12 cellular contexts compared by ENCODE assay signal in the genomic region with DNA sequence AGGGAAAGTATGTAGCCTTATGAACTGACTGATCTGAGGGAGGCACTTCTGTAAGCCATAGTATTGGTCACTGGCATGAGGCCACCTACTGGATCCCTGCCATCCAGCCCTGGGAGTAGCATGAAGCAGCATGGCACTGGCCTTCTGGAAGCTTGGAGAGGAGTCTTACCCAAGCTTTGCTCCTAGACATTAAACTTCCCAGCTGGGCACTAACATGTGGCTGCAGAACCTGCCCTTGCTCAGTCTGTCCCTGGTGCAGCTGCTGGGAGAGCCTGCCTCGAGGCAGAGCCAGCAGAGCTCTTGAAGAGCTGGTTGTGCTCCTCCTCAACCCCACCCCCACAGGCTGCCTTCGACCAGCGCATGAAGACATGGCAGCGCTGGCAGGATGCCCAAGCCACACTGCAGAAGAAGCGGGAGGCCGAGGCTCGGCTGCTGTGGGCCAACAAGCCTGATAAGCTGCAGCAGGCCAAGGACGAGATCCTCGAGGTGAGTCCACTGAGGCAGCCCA. TPM values are rescaled to one million over a fixed set of nuclear protein-coding genes. Genes with fewer than 3 reads are reported as not detected.
A peak's percentile ranks its signal among the peaks of the same experiment; 100 is the strongest.
DNase-seq lines count a peak whose midpoint lies in the region; ATAC-seq and TF ChIP-seq lines count a peak whose summit lies in the region.
"Had no signal": no experiment of that assay in that cellular context is flagged by ENCODE, and none has a peak within 500 bp of the region (broad histone marks: within the 10 kb centered on the region; RNA-seq: fewer than 3 reads in every experiment).

No MANE protein-coding gene starts in this region.

- H3K27ac ChIP-seq in angular gyrus (ENCODE audit: low read depth, low read length) = peak overlapping the region; percentile 87
- H3K27ac ChIP-seq in heart left ventricle = peak overlapping the region in 4 of 12 donors; percentile 8 to 44 (median 27)
- no peak overlapping the region for H3K27ac ChIP-seq in Karpas-422 (ENCODE audit: low read length)

- H3K27me3 ChIP-seq in heart left ventricle (no peaks in the 10 kb centered on the region), Karpas-422 (ENCODE audit: low read length) (no peaks in the 10 kb centered on the region)

- intact Hi-C loops in heart left ventricle (cut with DNase I) = no loop called here

- H2AFZ ChIP-seq in Karpas-422 (ENCODE audit: low read length) = no peak overlapping the region

- 0 out of 2 replicates have a peak, but pooled peaks cover 5% of the 10 kb centered on the region for H4K20me1 ChIP-seq in Karpas-422 (ENCODE audit: insufficient read depth, low read depth, low read length)

- WGBS in heart left ventricle, 4 donors = 52 to 87% (median 65%) methylated on average over 8 to 9 of the region's 9 CpGs

- H3K4me1 ChIP-seq in heart left ventricle (peaks cover 0 to 39% (median 8%) of the 10 kb centered on the region in 12 donors), Karpas-422 (ENCODE audit: low read length) (peaks cover 6% of the 10 kb centered on the region)

- peak in 3 of 4 donors; percentile 34 to 59 (median 46) for ATAC-seq in heart left ventricle
- no peak for ATAC-seq in HG03039 (IDR thresholded peaks at IDR 0.05; ENCODE audit: unreplicated experiment)

- DNase-seq in H4 (ENCODE audit: low spot score) (peak; percentile 35), heart left ventricle (peak in 3 of 5 donors; percentile 73 to 79 (median 77)), pons (ENCODE audit: low spot score) (peak; percentile 85), SHP77 treated with DMSO at 0.1 percent for 48 hours (lab: John Stamatoyannopoulos, UW) (no peak), Karpas-422 (no peak), 8988T (no peak)
- DNase-seq: activated naive CD8-positive, alpha-beta T cell treated with anti-CD3 and anti-CD28 coated beads, Interleukin-2, amount 10 ng/mL, durations not matched to agents 7 days and 5 days; CD4-positive, CD25-positive, alpha-beta regulatory T cell; effector CD4-positive, alpha-beta T cell; NCI-H1930 had no signal

- no peaks in the 10 kb centered on the region for H3K9me2 ChIP-seq in Karpas-422 (replicated peaks; ENCODE audit: insufficient read depth, low read length)

- H3K4me3 ChIP-seq in heart left ventricle (no peak overlapping the region), Karpas-422 (ENCODE audit: low read length) (no peak overlapping the region)

- no peaks in the 10 kb centered on the region; the same call in 1 of the 2 replicates for H3K79me2 ChIP-seq in Karpas-422 (ENCODE audit: low read length)

- H3K36me3 ChIP-seq in heart left ventricle (peaks cover 3 to 96% (median 96%) of the 10 kb centered on the region in 9 donors), Karpas-422 (ENCODE audit: insufficient read depth, low read length) (peaks cover 54% of the 10 kb centered on the region)

- H3K9me3 ChIP-seq in heart left ventricle = no peaks in the 10 kb centered on the region
- H3K9me3 ChIP-seq in Karpas-422 (ENCODE audit: low read length) = no peaks in the 10 kb centered on the region

- no peak for TF ChIP-seq CTCF in heart left ventricle (IDR thresholded peaks at IDR 0.05)

- no peak overlapping the region for H3K9ac ChIP-seq in Karpas-422 (ENCODE audit: low read length)

- no peak for TF ChIP-seq POLR2A in heart left ventricle (IDR thresholded peaks at IDR 0.05)

- no peak overlapping the region for H3K4me2 ChIP-seq in Karpas-422 (ENCODE audit: low read depth, low read length, poor library complexity, severe bottlenecking)

RNA-seq across cellular contexts. Expression of gene SNX22, which starts 17.2 kb away (rescaled TPM):
- 0.04 TPM in 1 of 2 replicates, not detected in the other for total RNA-seq in H4 (2014; rRNA removed; shearing (Covaris generic))
- total RNA-seq in heart left ventricle = 1 to 10 TPM in 7 of 9 donors, under 1 TPM in 2; 0.71 to 4.7 (median 1.8) TPM
- 1 to 10 TPM; 1.9 to 6.7 TPM for polyA plus RNA-seq in heart left ventricle
- total RNA-seq in Karpas-422 (2014; rRNA removed; shearing (Covaris generic); ENCODE audit: low replicate concordance) = 51.5 and 71.4 TPM in 2 replicates

RNA-seq across cellular contexts. Expression of gene PPIB, which starts 28.4 kb away (rescaled TPM):
- 966 and 1,104 TPM in 2 replicates for total RNA-seq in H4 (2014; rRNA removed; shearing (Covaris generic))
- total RNA-seq in heart left ventricle = 100 to 1,000 TPM in 5 of 9 donors, 10 to 100 TPM in 4; 73.7 to 239 (median 113) TPM
- polyA plus RNA-seq in heart left ventricle = 100 to 1,000 TPM; 142 to 341 TPM
- total RNA-seq in Karpas-422 (2014; rRNA removed; shearing (Covaris generic); ENCODE audit: low replicate concordance) = 165 and 257 TPM in 2 replicates

RNA-seq across cellular contexts. Expression of gene SNX1, which starts 38.6 kb away (rescaled TPM):
- total RNA-seq in H4 (2014; rRNA removed; shearing (Covaris generic)) = 31.7 and 36.7 TPM in 2 replicates
- 100 to 1,000 TPM in 3 of 9 donors, 10 to 100 TPM in 6; 38.7 to 117 (median 87.2) TPM for total RNA-seq in heart left ventricle
- 10 to 100 TPM; 41.4 to 70.0 TPM for polyA plus RNA-seq in heart left ventricle
- 52.0 and 55.5 TPM in 2 replicates for total RNA-seq in Karpas-422 (2014; rRNA removed; shearing (Covaris generic); ENCODE audit: low replicate concordance)

RNA-seq across cellular contexts. Expression of gene CIAO2A, which starts 40.7 kb away (rescaled TPM):
- 171 and 193 TPM in 2 replicates for total RNA-seq in H4 (2014; rRNA removed; shearing (Covaris generic))
- total RNA-seq in heart left ventricle = 10 to 100 TPM; 41.6 to 79.5 (median 55.4) TPM
- polyA plus RNA-seq in heart left ventricle = 100 to 1,000 TPM; 111 to 114 TPM
- total RNA-seq in Karpas-422 (2014; rRNA removed; shearing (Covaris generic); ENCODE audit: low replicate concordance) = 106 and 129 TPM in 2 replicates

Comparison
In these comparisons a context has a peak if more than half of its experiments do, and no peak if none do; other contexts are left out.
1. DNase-seq: peak in H4 (single experiment), heart left ventricle (3 of 5) and pons (single experiment); none in SHP77 treated with DMSO at 0.1 percent for 48 hours (single experiment), Karpas-422 (single experiment) and 8988T (single experiment).